ENCODE assay signal across 16 cellular contexts in genomic region chr3:69712933-69713332, GRCh38. TPM values are rescaled to one million over a fixed set of nuclear protein-coding genes. Genes with fewer than 3 reads are reported as not detected.
DNase-seq lines count a peak whose midpoint lies in the region; ATAC-seq, FAIRE-seq and TF ChIP-seq lines count a peak whose summit lies in the region.
"Had no signal": no experiment of that assay in that cellular context is flagged by ENCODE, and none has a peak within 500 bp of the region (broad histone marks: within the 10 kb centered on the region; RNA-seq: fewer than 3 reads in every experiment).

No MANE protein-coding gene starts in this region.

- no peaks in the 10 kb centered on the region for H3K9me3 ChIP-seq in testis
- H3K9me3 ChIP-seq: A549, BLaER1, Caco-2 had no signal

- no peak overlapping the region for H3K27ac ChIP-seq in testis
- H3K27ac ChIP-seq: A549, BLaER1 had no signal

- H3K36me3 ChIP-seq in bronchial epithelial cell (ENCODE audit: control insufficient read depth, insufficient read depth, low read length): no peaks in the 10 kb centered on the region
- no peaks in the 10 kb centered on the region for H3K36me3 ChIP-seq in testis (ENCODE audit: low read depth, missing control alignments)
- H3K36me3 ChIP-seq: BLaER1 had no signal

- FAIRE-seq in bronchial epithelial cell (lab: Jason Lieb, UNC): no peak
- FAIRE-seq: A549, GM12878, GM18507, HepG2 had no signal

- WGBS in testis, 2 donors: 68 to 71% methylated on average over 4 of the region's 4 CpGs

- H3K4me3 ChIP-seq in bronchial epithelial cell (ENCODE audit: low read depth, low read length): no peak overlapping the region
- H3K4me3 ChIP-seq in testis: no peak overlapping the region
- H3K4me3 ChIP-seq: A549, BLaER1, GM12878 had no signal

- H3K4me1 ChIP-seq in testis: no peaks in the 10 kb centered on the region
- H3K4me1 ChIP-seq: A549, BLaER1, Caco-2 had no signal

- TF ChIP-seq CTCF in bronchial epithelial cell (IDR thresholded peaks at IDR 0.05; ENCODE audit: insufficient read depth, low read length, severe bottlenecking) (no peak), testis (IDR thresholded peaks at IDR 0.05) (no peak)

- in situ Hi-C loops in SK-MEL-5 (cut with HindIII; ENCODE audit: low pct_unique_long_range_greater_than_20kb, low sequenced_read_pairs): no loop called here

- peaks cover 2% of the 10 kb centered on the region for H3K27me3 ChIP-seq in bronchial epithelial cell (ENCODE audit: control insufficient read depth, insufficient read depth, low read length)
- no peaks in the 10 kb centered on the region for H3K27me3 ChIP-seq in testis
- H3K27me3 ChIP-seq: BLaER1 had no signal

- DNase-seq in SK-MEL-5 (ENCODE audit: low read depth, low spot score): peak; percentile 32
- peak; percentile 10 for DNase-seq in bronchial epithelial cell (ENCODE audit: low read depth)
- peak; percentile 66 for DNase-seq in foreskin melanocyte
- no peak for DNase-seq in testis
- no peak for DNase-seq in Ammon's horn (ENCODE audit: low spot score)
- DNase-seq: Caco-2; CD8-positive, alpha-beta memory T cell; DMS79; HCEC 1CT; HFFc6 had no signal

- intact Hi-C loops in testis (cut with DNase I; ENCODE audit: low total_unique reads): no loop called here

- no peak for TF ChIP-seq POLR2A in testis (IDR thresholded peaks at IDR 0.05)

- ATAC-seq in GM21360 (IDR thresholded peaks at IDR 0.05; ENCODE audit: unreplicated experiment): no peak
- ATAC-seq: A549, GM12878, HepG2 had no signal

RNA-seq across cellular contexts. Expression of gene MITF, which starts 26.3 kb away (rescaled TPM):
- 768 and 819 TPM in 2 replicates for total RNA-seq in SK-MEL-5 (2014; rRNA removed; shearing (Covaris generic))
- 248 and 324 TPM in 2 replicates for polyA plus RNA-seq in SK-MEL-5 (2015; cell fraction: cytosol; rRNA removed)
- polyA plus RNA-seq in SK-MEL-5 (2015; cell fraction: nucleus; rRNA removed): 389 and 448 TPM in 2 replicates
- 1.6 and 2.3 TPM in 2 replicates for total RNA-seq in bronchial epithelial cell
- 1 to 10 TPM; 5.5 to 9.0 TPM for total RNA-seq in testis
- 5.8 TPM for polyA plus RNA-seq in testis (ENCODE audit: insufficient read depth, low read depth, low replicate concordance)
- polyA plus RNA-seq: CD8-positive, alpha-beta memory T cell had no signal

Comparison
In these comparisons a context has a peak if more than half of its experiments do, and no peak if none do; other contexts are left out.
1. DNase-seq: peak in SK-MEL-5 (single experiment), bronchial epithelial cell (single experiment) and foreskin melanocyte (single experiment); none in testis (single experiment) and Ammon's horn (single experiment).
2. RNA of gene MITF, which starts 26.3 kb away (total RNA-seq): 768 to 819 TPM in SK-MEL-5; 5.5 to 9.0 TPM in testis and 1.6 to 2.3 TPM in bronchial epithelial cell; every median in the first group is over 10 times any median in the second.